Comparison of ENCODE assay signal across 12 cellular contexts in genomic region chr12:121709478-121709890, GRCh38. TPM values are rescaled to one million over a fixed set of nuclear protein-coding genes. Genes with fewer than 3 reads are reported as not detected.
DNase-seq lines count a peak whose midpoint lies in the region; ATAC-seq and TF ChIP-seq lines count a peak whose summit lies in the region.
"Had no signal": no experiment of that assay in that cellular context is flagged by ENCODE, and none has a peak within 500 bp of the region (broad histone marks: within the 10 kb centered on the region; RNA-seq: fewer than 3 reads in every experiment).

No MANE protein-coding gene starts in this region.

- H2AK9ac ChIP-seq in IMR-90 (replicated peaks; ENCODE audit: low read depth, low read length, poor library complexity), result no peak overlapping the region

- no peaks in the 10 kb centered on the region for H3K9me2 ChIP-seq in MM.1S (replicated peaks; ENCODE audit: insufficient read depth, low read length)

- H3K56ac ChIP-seq in IMR-90 (ENCODE audit: extremely low read depth, insufficient read depth, low read length), result no peak overlapping the region

- DNase-seq in AG10803 (ENCODE audit: low read depth), result peak; percentile 79
- DNase-seq in IMR-90, result peak; percentile 83
- peak; percentile 32 to 77 for DNase-seq in cardiac fibroblast (ENCODE audit: low read depth in 2 of 2)
- DNase-seq in left kidney (ENCODE audit: low read depth, low spot score), result peak; percentile 31
- DNase-seq in adrenal gland, result no peak
- no peak for DNase-seq in MM.1S
- no peak for DNase-seq in immature natural killer cell
- DNase-seq: activated B cell treated with CpG ODN at 0.5 μM for 24 hours; CD4-positive, CD25-positive, alpha-beta regulatory T cell had no signal

- H3K4me1 Mint-ChIP-seq in immature natural killer cell, result peaks cover 20 to 22% of the 10 kb centered on the region in 2 donors

- no peak overlapping the region for H2BK15ac ChIP-seq in IMR-90 (ENCODE audit: low read depth, low read length)

- H3K27me3 ChIP-seq in IMR-90 (ENCODE audit: control insufficient read depth, insufficient read depth, low read length) (no peaks in the 10 kb centered on the region), adrenal gland (no peaks in the 10 kb centered on the region), MM.1S (replicated peaks; ENCODE audit: insufficient read depth, low read length) (no peaks in the 10 kb centered on the region)

- H3K4ac ChIP-seq in IMR-90 (ENCODE audit: low read depth, low read length), result no peak overlapping the region

- H3K9ac ChIP-seq in IMR-90 (ENCODE audit: low read depth, low read length), result no peak overlapping the region
- no peak overlapping the region for H3K9ac ChIP-seq in MM.1S (ENCODE audit: low read length)

- H3K4me3 Mint-ChIP-seq in immature natural killer cell, result no peak overlapping the region
- H3K4me3 Mint-ChIP-seq: activated B cell treated with CpG ODN at 0.5 μM for 24 hours; stimulated activated memory B cell treated with anti-CD40 and anti-IgM and Interleukin-4, amounts not matched to agents 10 μg/mL and 1 μg/mL and 100 μg/mL, for 72 hours had no signal

- no peak for TF ChIP-seq POLR2A in IMR-90 (IDR thresholded peaks at IDR 0.05; ENCODE audit: low read depth, low read length)
- TF ChIP-seq POLR2A in adrenal gland (IDR thresholded peaks at IDR 0.05), result no peak

- H2BK120ac ChIP-seq in IMR-90 (ENCODE audit: low read depth, low read length), result no peak overlapping the region

- in situ Hi-C loops in IMR-90 (cut with MboI; ENCODE audit: low sequenced_read_pairs), result no loop called here

- H3K14ac ChIP-seq in IMR-90 (replicated peaks; ENCODE audit: low read depth, low read length), result no peak overlapping the region

- H3K9me3 ChIP-seq in IMR-90 (ENCODE audit: control insufficient read depth, insufficient read depth, low read length) (peaks cover 2% of the 10 kb centered on the region; the same call in 1 of the 2 replicates), adrenal gland (replicated peaks in 1 of 3) (no peaks in the 10 kb centered on the region), MM.1S (replicated peaks; ENCODE audit: insufficient read depth, low read length) (no peaks in the 10 kb centered on the region)

- no peaks in the 10 kb centered on the region for H3K9me3 Mint-ChIP-seq in immature natural killer cell

- no peak overlapping the region for H4K5ac ChIP-seq in IMR-90 (ENCODE audit: low read depth, low read length)

- H3K36me3 ChIP-seq in IMR-90 (ENCODE audit: control insufficient read depth, insufficient read depth, low read length) (no peaks in the 10 kb centered on the region), adrenal gland (replicated peaks in 1 of 2) (no peaks in the 10 kb centered on the region), MM.1S (replicated peaks; ENCODE audit: insufficient read depth, low read length) (no peaks in the 10 kb centered on the region)

- dilution Hi-C loops in IMR-90 (cut with HindIII; ENCODE audit: low sequenced_read_pairs, unreplicated experiment), result no loop called here

- H3K18ac ChIP-seq in IMR-90 (ENCODE audit: low read depth, low read length), result no peak overlapping the region

- 53% methylated on average over 3 of the region's 5 CpGs; no CpG with 5 or more reads in 1 of the 2 experiments for WGBS in IMR-90 (ENCODE audit: extremely low coverage in 2 of 2, insufficient read length in 1 of 2), 2 experiments
- WGBS in adrenal gland, 4 donors, result 81 to 87% (median 86%) methylated on average over 5 of the region's 5 CpGs

- TF ChIP-seq CTCF in AG10803 (conservative IDR thresholded peaks at IDR 0.05; ENCODE audit: low read length) (no peak), IMR-90 (conservative IDR thresholded peaks at IDR 0.05; ENCODE audit: low read depth, low read length) (peak; percentile 10; the same call in 1 of the 2 replicates), cardiac fibroblast (IDR thresholded peaks at IDR 0.05; ENCODE audit: low read depth, low read length) (peak; percentile 7), adrenal gland (IDR thresholded peaks at IDR 0.05) (no peak), MM.1S (IDR thresholded peaks at IDR 0.05; ENCODE audit: low read length) (no peak)

- H3K4me3 ChIP-seq in AG10803 (ENCODE audit: low read length), result no peak overlapping the region
- no peak overlapping the region for H3K4me3 ChIP-seq in IMR-90 (ENCODE audit: insufficient read depth, low read depth, low read length)
- H3K4me3 ChIP-seq in cardiac fibroblast (replicated peaks in 1 of 2; ENCODE audit: low read depth in 2 of 2, low read length in 2 of 2), result no peak overlapping the region
- no peak overlapping the region for H3K4me3 ChIP-seq in adrenal gland
- H3K4me3 ChIP-seq in MM.1S (ENCODE audit: low read length), result no peak overlapping the region
- H3K4me3 ChIP-seq: GM12878 had no signal

- intact Hi-C loops in IMR-90 (cut with micrococcal nuclease), result no loop called here
- intact Hi-C loops in adrenal gland (cut with DNase I), result no loop called here

- H3K79me1 ChIP-seq in IMR-90 (ENCODE audit: low read depth in 1 of 2, low read length in 2 of 2), result peaks cover 13 to 27% of the 10 kb centered on the region in 2 experiments; a peak in 3 of 4 replicates

- ATAC-seq in IMR-90 (ENCODE audit: low read depth) (no peak), HG03520 (IDR thresholded peaks at IDR 0.05; ENCODE audit: unreplicated experiment) (no peak)
- ATAC-seq: GM12878; stimulated activated memory B cell treated with anti-CD40 and anti-IgM and Interleukin-4, amounts not matched to agents 10 μg/mL and 1 μg/mL and 100 μg/mL, for 72 hours had no signal

- H2AFZ ChIP-seq in IMR-90 (replicated peaks; ENCODE audit: low read length, poor library complexity) (no peak overlapping the region), MM.1S (ENCODE audit: low read length) (no peak overlapping the region)

- peak; percentile 24; the same call in 1 of the 2 replicates for TF ChIP-seq RAD21 in IMR-90 (IDR thresholded peaks at IDR 0.05; ENCODE audit: low read length)

- H3K27me3 Mint-ChIP-seq in immature natural killer cell (ENCODE audit: low read depth in 3 of 3), result peaks cover 0 to 11% (median 5%) of the 10 kb centered on the region in 3 donors
- H3K27me3 Mint-ChIP-seq: activated B cell treated with CpG ODN at 0.5 μM for 24 hours; stimulated activated memory B cell treated with anti-CD40 and anti-IgM and Interleukin-4, amounts not matched to agents 10 μg/mL and 1 μg/mL and 100 μg/mL, for 72 hours had no signal

- no peak overlapping the region for H3K27ac Mint-ChIP-seq in immature natural killer cell
- H3K27ac Mint-ChIP-seq: activated B cell treated with CpG ODN at 0.5 μM for 24 hours; stimulated activated memory B cell treated with anti-CD40 and anti-IgM and Interleukin-4, amounts not matched to agents 10 μg/mL and 1 μg/mL and 100 μg/mL, for 72 hours had no signal

- H3K9me1 ChIP-seq in IMR-90 (ENCODE audit: insufficient read depth, low read length), result peaks cover 10% of the 10 kb centered on the region

- H3F3A ChIP-seq in MM.1S (ENCODE audit: insufficient read depth, low read length), result no peaks in the 10 kb centered on the region

- CTCF ChIA-PET in IMR-90 (lab: Yijun Ruan, JAX), result no interaction called here

- no peak overlapping the region for H2BK5ac ChIP-seq in IMR-90 (ENCODE audit: low read depth, low read length, poor library complexity, severe bottlenecking)

- H4K8ac ChIP-seq in IMR-90 (ENCODE audit: low read depth in 2 of 2, low read length in 2 of 2), result no peak overlapping the region

- H4K20me1 ChIP-seq in IMR-90 (ENCODE audit: insufficient read depth, low read length) (peaks cover 6% of the 10 kb centered on the region; the same call in 1 of the 2 replicates), MM.1S (ENCODE audit: insufficient read depth, low read length) (no peaks in the 10 kb centered on the region)

- no peak overlapping the region for H2AK5ac ChIP-seq in IMR-90 (ENCODE audit: low read depth, low read length)

- H2BK20ac ChIP-seq in IMR-90 (ENCODE audit: low read depth, low read length), result no peak overlapping the region

- no TSS peak for BruUV-seq in IMR-90 (replicated peaks; lab: Mats Ljungman, UMichigan)

- POLR2A ChIA-PET in IMR-90 (lab: Charles Lee; ENCODE audit: unreplicated experiment), result no interaction called here

- H3K79me2 ChIP-seq in MM.1S (ENCODE audit: low read length), result peaks cover 8% of the 10 kb centered on the region

- no peak overlapping the region for H4K91ac ChIP-seq in IMR-90 (ENCODE audit: insufficient read depth, low read depth, low read length)

- H3K27ac ChIP-seq in IMR-90 (ENCODE audit: insufficient read depth, low read length) (no peak overlapping the region), adrenal gland (no peak overlapping the region), MM.1S (ENCODE audit: low read length) (no peak overlapping the region)

- no peak overlapping the region for H3K4me2 ChIP-seq in IMR-90 (ENCODE audit: low read depth, low read length)
- H3K4me2 ChIP-seq in MM.1S (ENCODE audit: low read depth, low read length), result no peak overlapping the region

- H3K23ac ChIP-seq in IMR-90 (ENCODE audit: low read depth, low read length), result no peak overlapping the region

- peaks cover 6% of the 10 kb centered on the region for H3K4me1 ChIP-seq in IMR-90 (ENCODE audit: control insufficient read depth, insufficient read depth, low read length)
- peaks cover 11 to 24% of the 10 kb centered on the region in 2 donors for H3K4me1 ChIP-seq in adrenal gland (replicated peaks in 1 of 2)
- peaks cover 3% of the 10 kb centered on the region; the same call in 1 of the 2 replicates for H3K4me1 ChIP-seq in MM.1S (ENCODE audit: low read length)

- H3K36me3 Mint-ChIP-seq in immature natural killer cell, result no peaks in the 10 kb centered on the region
- H3K36me3 Mint-ChIP-seq: CD4-positive, CD25-positive, alpha-beta regulatory T cell; stimulated activated memory B cell treated with anti-CD40 and anti-IgM and Interleukin-4, amounts not matched to agents 10 μg/mL and 1 μg/mL and 100 μg/mL, for 72 hours had no signal

TF ChIP-seq in IMR-90, 13 proteins besides CTCF, POLR2A, EP300 and RAD21 (continues in another document):
- TF ChIP-seq FOS (IDR thresholded peaks at IDR 0.05; ENCODE audit: low read depth, low read length) (peak; percentile 78), MAZ (IDR thresholded peaks at IDR 0.05; ENCODE audit: borderline replicate concordance, low read depth, low read length) (no peak), RFX5 (IDR thresholded peaks at IDR 0.05; ENCODE audit: low read depth, low read length) (no peak)

RNA-seq across cellular contexts. Expression of gene TMEM120B, which starts 3.1 kb away (rescaled TPM):
- 9.2 and 10.6 TPM in 2 replicates for total RNA-seq in IMR-90 (2012; rRNA removed)
- 18.3 and 18.4 TPM in 2 replicates for polyA plus RNA-seq in IMR-90 (2012; rRNA removed)
- 7.7 and 14.0 TPM in 2 replicates for polyA plus RNA-seq in IMR-90 (2012; cell fraction: cytosol; rRNA removed)
- polyA plus RNA-seq in IMR-90 (2012; cell fraction: nucleus; rRNA removed; ENCODE audit: low replicate concordance), result 83.2 and 114 TPM in 2 replicates
- total RNA-seq in adrenal gland, result 10 to 100 TPM in 3 of 8 donors, 1 to 10 TPM in 5; 4.6 to 18.6 (median 8.4) TPM
- 10 to 100 TPM in 2 of 3 donors, 1 to 10 TPM in 1; 7.7 to 19.7 (median 11.7) TPM for polyA plus RNA-seq in adrenal gland
- polyA plus RNA-seq in immature natural killer cell, result 1 to 10 TPM; 1.8 to 4.0 (median 3.1) TPM

RNA-seq across cellular contexts. Expression of gene MORN3, which starts 40.0 kb away (rescaled TPM):
- total RNA-seq in IMR-90 (2012; rRNA removed) (0.18 and 0.28 TPM in 2 replicates), adrenal gland (under 1 TPM in 3 of 8 donors, not detected in 5; 0.25 to 0.41 (median 0.29) TPM)
- polyA plus RNA-seq in IMR-90 (2012; rRNA removed) (0.22 and 0.37 TPM in 2 replicates), adrenal gland (under 1 TPM; 0.05 to 0.32 (median 0.24) TPM), immature natural killer cell (1 to 10 TPM; 1.4 to 3.4 (median 2.0) TPM)
- polyA plus RNA-seq in IMR-90 (2012; cell fraction: cytosol; rRNA removed), result 0.23 and 0.25 TPM in 2 replicates
- 0.25 and 0.41 TPM in 2 replicates for polyA plus RNA-seq in IMR-90 (2012; cell fraction: nucleus; rRNA removed; ENCODE audit: low replicate concordance)

Comparison
In these comparisons a context has a peak if more than half of its experiments do, and no peak if none do; other contexts are left out.
1. DNase-seq: peak in AG10803 (single experiment), IMR-90 (single experiment), cardiac fibroblast (2 of 2) and left kidney (single experiment); none in adrenal gland (0 of 7), MM.1S (single experiment) and immature natural killer cell (0 of 3).
2. CTCF ChIP-seq: peak in IMR-90 (single experiment) and cardiac fibroblast (single experiment); none in AG10803 (single experiment), adrenal gland (0 of 6) and MM.1S (single experiment).